31 cellular contexts compared by ENCODE assay signal in the genomic region with DNA sequence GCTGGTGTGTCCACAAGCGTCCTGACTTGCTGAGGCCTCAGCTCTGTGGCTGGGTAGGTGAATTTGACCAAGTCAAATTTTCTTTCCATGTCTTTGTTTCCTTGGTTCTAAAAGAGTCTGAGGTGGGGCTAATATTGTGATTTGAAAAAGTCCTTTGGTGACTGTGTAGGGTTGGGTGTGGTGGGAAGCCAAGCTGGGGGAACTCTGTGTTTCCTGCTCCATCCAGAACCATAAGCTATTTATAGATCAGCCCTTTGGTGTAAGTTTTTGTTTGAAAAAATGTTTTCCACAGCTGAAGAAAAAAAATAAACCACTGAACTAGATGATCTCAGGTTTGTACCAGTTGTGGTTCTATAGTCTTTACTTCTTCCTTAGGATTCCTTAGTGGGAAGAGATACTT.
"Had no signal": no experiment of that assay in that cellular context is flagged by ENCODE, and none has a peak within 500 bp of the region (broad histone marks: within the 10 kb centered on the region; RNA-seq: fewer than 3 reads in every experiment).

No MANE protein-coding gene starts in this region.

- H3K36me3 Mint-ChIP-seq: stimulated activated naive B cell treated with anti-CD40 and anti-IgM and Interleukin-4, amounts not matched to agents 10 μg/mL and 1 μg/mL and 100 μg/mL, for 72 hours had no signal

- H3K27ac Mint-ChIP-seq: activated CD4-positive, alpha-beta memory T cell treated with anti-CD3 and anti-CD28 coated beads, Interleukin-2, amount 10 ng/mL, durations not matched to agents 7 days and 5 days; activated CD4-positive, alpha-beta T cell treated with anti-CD3 and anti-CD28 coated beads, Interleukin-2, amount 10 ng/mL, durations not matched to agents 24 days and 14 days; activated T-cell treated with anti-CD3 and anti-CD28 coated beads, Interleukin-2, amount 50 U/mL, for 24 hours; nephron; stimulated activated naive B cell treated with anti-CD40 and anti-IgM and Interleukin-4, amounts not matched to agents 10 μg/mL and 1 μg/mL and 100 μg/mL, for 72 hours; T-helper 1 cell treated with Interleukin-12 subunit alpha and Interleukin-12 subunit beta and Interleukin-4 antibody, amounts not matched to agents 30 μg/mL and 1 μg/mL, for 36 hours had no signal

- H3K27me3 Mint-ChIP-seq: activated CD4-positive, alpha-beta T cell treated with anti-CD3 and anti-CD28 coated beads, Interleukin-2, amount 10 ng/mL, durations not matched to agents 24 days and 14 days; activated T-cell treated with anti-CD3 and anti-CD28 coated beads, Interleukin-2, amount 50 U/mL, for 24 hours; central memory CD8-positive, alpha-beta T cell had no signal

- H3K36me3 ChIP-seq: breast epithelium, right lobe of liver, suprapubic skin, tibial artery, upper lobe of right lung had no signal

- H3K4me3 Mint-ChIP-seq: activated CD4-positive, alpha-beta memory T cell treated with anti-CD3 and anti-CD28 coated beads, Interleukin-2, amount 10 ng/mL, durations not matched to agents 7 days and 5 days; activated CD4-positive, alpha-beta T cell treated with anti-CD3 and anti-CD28 coated beads, Interleukin-2, amount 10 ng/mL, durations not matched to agents 24 days and 14 days; activated T-cell treated with anti-CD3 and anti-CD28 coated beads, Interleukin-2, amount 50 U/mL, for 24 hours; central memory CD8-positive, alpha-beta T cell; nephron; stimulated activated naive B cell treated with anti-CD40 and anti-IgM and Interleukin-4, amounts not matched to agents 10 μg/mL and 1 μg/mL and 100 μg/mL, for 72 hours; T-helper 1 cell treated with Interleukin-12 subunit alpha and Interleukin-12 subunit beta and Interleukin-4 antibody, amounts not matched to agents 30 μg/mL and 1 μg/mL, for 36 hours had no signal

- H3K9me3 Mint-ChIP-seq: activated CD4-positive, alpha-beta memory T cell treated with anti-CD3 and anti-CD28 coated beads, Interleukin-2, amount 10 ng/mL, durations not matched to agents 7 days and 5 days; activated CD4-positive, alpha-beta T cell treated with anti-CD3 and anti-CD28 coated beads, Interleukin-2, amount 10 ng/mL, durations not matched to agents 24 days and 14 days; activated T-cell treated with anti-CD3 and anti-CD28 coated beads, Interleukin-2, amount 50 U/mL, for 24 hours; central memory CD8-positive, alpha-beta T cell; nephron; stimulated activated naive B cell treated with anti-CD40 and anti-IgM and Interleukin-4, amounts not matched to agents 10 μg/mL and 1 μg/mL and 100 μg/mL, for 72 hours; T-helper 1 cell treated with Interleukin-12 subunit alpha and Interleukin-12 subunit beta and Interleukin-4 antibody, amounts not matched to agents 30 μg/mL and 1 μg/mL, for 36 hours had no signal

- H3K4me1 Mint-ChIP-seq: activated CD4-positive, alpha-beta memory T cell treated with anti-CD3 and anti-CD28 coated beads, Interleukin-2, amount 10 ng/mL, durations not matched to agents 7 days and 5 days; activated CD4-positive, alpha-beta T cell treated with anti-CD3 and anti-CD28 coated beads, Interleukin-2, amount 10 ng/mL, durations not matched to agents 24 days and 14 days; central memory CD8-positive, alpha-beta T cell; nephron; stimulated activated naive B cell treated with anti-CD40 and anti-IgM and Interleukin-4, amounts not matched to agents 10 μg/mL and 1 μg/mL and 100 μg/mL, for 72 hours had no signal

- H3K27ac ChIP-seq: breast epithelium, right lobe of liver, suprapubic skin, tibial artery, upper lobe of right lung, VCaP had no signal

- ATAC-seq: left lobe of liver; right lobe of liver; stimulated activated naive B cell treated with anti-CD40 and anti-IgM and Interleukin-4, amounts not matched to agents 10 μg/mL and 1 μg/mL and 100 μg/mL, for 72 hours; upper lobe of right lung had no signal

- H3K4me3 ChIP-seq: breast epithelium, lung, right lobe of liver, suprapubic skin, tibial artery, upper lobe of right lung had no signal

- DNase-seq: activated CD4-positive, alpha-beta memory T cell treated with anti-CD3 and anti-CD28 coated beads, Interleukin-2, amount 10 ng/mL, durations not matched to agents 7 days and 5 days; activated CD4-positive, alpha-beta T cell treated with anti-CD3 and anti-CD28 coated beads, Interleukin-2, amount 10 ng/mL, durations not matched to agents 24 days and 14 days; activated CD4-positive, CD25-positive, alpha-beta regulatory T cell treated with anti-CD3 and anti-CD28 coated beads, Interleukin-2, amount 50 U/mL, for 72 hours; activated CD8-positive, alpha-beta memory T cell treated with anti-CD3 and anti-CD28 coated beads, Interleukin-2, amount 50 U/mL, for 48 hours; activated gamma-delta T cell; activated naive CD4-positive, alpha-beta T cell treated with anti-CD3 and anti-CD28 coated beads, Interleukin-2, amount 50 U/mL, for 16 hours; activated T-cell treated with anti-CD3 and anti-CD28 coated beads, Interleukin-2, amount 50 U/mL, for 24 hours; amniotic stem cell; dermis blood vessel endothelial cell; effector CD4-positive, alpha-beta T cell; foreskin fibroblast; kidney glomerular epithelial cell; mesendoderm; right lobe of liver; small intestine; stimulated activated CD4-positive, alpha-beta T cell treated with anti-CD3 and anti-CD28 coated beads, Interleukin-1b, Interleukin-23, amount 100 ng/mL, for 48 hours; stimulated activated CD4-positive, alpha-beta T cell treated with anti-CD3 and anti-CD28 coated beads, Interleukin-4, amount 100 ng/mL, for 4 hours; stimulated activated CD8-positive, alpha-beta memory T cell treated with anti-CD3 and anti-CD28 coated beads, Interleukin-4, amount 100 ng/mL, for 48 hours; stimulated activated naive B cell treated with anti-CD40 and anti-IgM and Interleukin-4, amounts not matched to agents 10 μg/mL and 1 μg/mL and 100 μg/mL, for 72 hours; SW 1271; T-helper 9 cell; tibial artery; upper lobe of right lung had no signal

- H3K27me3 ChIP-seq: breast epithelium, right lobe of liver, suprapubic skin, tibial artery, upper lobe of right lung had no signal

- H3K4me1 ChIP-seq: breast epithelium, right lobe of liver, suprapubic skin, upper lobe of right lung had no signal

- H3K9me3 ChIP-seq: breast epithelium, right lobe of liver, suprapubic skin, tibial artery, upper lobe of right lung had no signal
